ENCODE assay signal across 1 cellular context in the genomic region with DNA sequence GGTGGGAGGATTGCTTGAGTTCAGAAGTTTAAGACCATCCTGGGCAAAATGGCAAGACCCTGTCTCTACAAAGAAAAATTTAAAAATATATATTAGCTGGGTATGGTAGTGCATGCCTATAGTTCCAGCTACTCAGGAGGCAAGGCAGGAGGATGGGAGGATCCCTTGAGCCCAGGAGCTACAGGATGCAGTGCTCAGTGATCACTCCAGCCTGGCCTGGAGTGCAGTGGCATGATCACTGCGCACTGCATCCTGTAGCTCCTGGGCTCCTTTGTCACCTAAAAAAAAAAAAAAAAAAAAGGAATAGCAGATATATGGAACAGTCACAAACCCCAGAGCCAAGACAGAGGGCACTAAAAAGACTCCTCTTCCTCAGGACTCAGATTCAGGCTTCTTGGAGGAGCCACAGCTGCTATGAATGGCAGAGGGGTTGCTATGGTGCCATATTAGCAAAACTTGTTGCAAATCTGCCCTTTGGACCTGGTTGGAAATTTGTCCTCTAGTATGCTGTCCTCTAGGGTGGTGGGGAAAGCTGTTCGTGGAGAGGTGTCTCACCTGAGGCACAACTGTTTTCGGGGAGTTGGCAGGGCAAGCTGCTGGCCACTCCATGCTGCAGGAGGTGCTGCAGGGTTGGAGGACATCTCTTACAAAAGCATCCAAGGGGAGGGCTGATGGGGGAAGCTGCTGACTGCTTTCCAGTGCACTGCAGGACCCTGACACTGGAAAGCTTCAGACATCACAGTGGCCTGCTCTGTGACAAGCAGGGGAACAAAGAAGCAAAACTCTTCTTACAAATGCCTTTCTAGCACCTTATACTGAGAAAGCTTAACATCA.
TF ChIP-seq lines count a peak whose summit lies in the region.

No MANE protein-coding gene starts in this region.

TF ChIP-seq in IMR-90, 13 proteins besides CTCF, POLR2A, EP300 and RAD21:
- TF ChIP-seq FOS (IDR thresholded peaks at IDR 0.05; ENCODE audit: low read depth, low read length), result no peak
- TF ChIP-seq, protein P1, sequence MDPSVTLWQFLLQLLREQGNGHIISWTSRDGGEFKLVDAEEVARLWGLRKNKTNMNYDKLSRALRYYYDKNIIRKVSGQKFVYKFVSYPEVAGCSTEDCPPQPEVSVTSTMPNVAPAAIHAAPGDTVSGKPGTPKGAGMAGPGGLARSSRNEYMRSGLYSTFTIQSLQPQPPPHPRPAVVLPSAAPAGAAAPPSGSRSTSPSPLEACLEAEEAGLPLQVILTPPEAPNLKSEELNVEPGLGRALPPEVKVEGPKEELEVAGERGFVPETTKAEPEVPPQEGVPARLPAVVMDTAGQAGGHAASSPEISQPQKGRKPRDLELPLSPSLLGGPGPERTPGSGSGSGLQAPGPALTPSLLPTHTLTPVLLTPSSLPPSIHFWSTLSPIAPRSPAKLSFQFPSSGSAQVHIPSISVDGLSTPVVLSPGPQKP (IDR thresholded peaks at IDR 0.05; ENCODE audit: borderline replicate concordance, low read depth, low read length), result no peak
- TF ChIP-seq CEBPB (IDR thresholded peaks at IDR 0.05; ENCODE audit: low read depth, low read length), result no peak
- no peak for TF ChIP-seq MAZ (IDR thresholded peaks at IDR 0.05; ENCODE audit: borderline replicate concordance, low read depth, low read length)
- no peak for TF ChIP-seq NFE2L2 (IDR thresholded peaks at IDR 0.05; ENCODE audit: low read depth, low read length)
- TF ChIP-seq MXI1 (IDR thresholded peaks at IDR 0.05; ENCODE audit: borderline replicate concordance, low read depth, low read length), result no peak
- no peak for TF ChIP-seq BHLHE40 (IDR thresholded peaks at IDR 0.05; ENCODE audit: low read depth, low read length)
- no peak for TF ChIP-seq SMC3 (IDR thresholded peaks at IDR 0.05; ENCODE audit: low read depth, low read length)
- no peak for TF ChIP-seq RFX5 (IDR thresholded peaks at IDR 0.05; ENCODE audit: low read depth, low read length)
- TF ChIP-seq, protein P2, sequence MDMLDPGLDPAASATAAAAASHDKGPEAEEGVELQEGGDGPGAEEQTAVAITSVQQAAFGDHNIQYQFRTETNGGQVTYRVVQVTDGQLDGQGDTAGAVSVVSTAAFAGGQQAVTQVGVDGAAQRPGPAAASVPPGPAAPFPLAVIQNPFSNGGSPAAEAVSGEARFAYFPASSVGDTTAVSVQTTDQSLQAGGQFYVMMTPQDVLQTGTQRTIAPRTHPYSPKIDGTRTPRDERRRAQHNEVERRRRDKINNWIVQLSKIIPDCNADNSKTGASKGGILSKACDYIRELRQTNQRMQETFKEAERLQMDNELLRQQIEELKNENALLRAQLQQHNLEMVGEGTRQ (IDR thresholded peaks at IDR 0.05; ENCODE audit: low read depth, low read length), result no peak
- no peak for TF ChIP-seq CHD1 (IDR thresholded peaks at IDR 0.05; ENCODE audit: low read depth, low read length)
- no peak for TF ChIP-seq RCOR1 (IDR thresholded peaks at IDR 0.05; ENCODE audit: insufficient replicate concordance, low read length)
- TF ChIP-seq MAFK (IDR thresholded peaks at IDR 0.05; ENCODE audit: low read depth, low read length), result no peak
